8 cellular contexts compared by ENCODE assay signal in the genomic region with DNA sequence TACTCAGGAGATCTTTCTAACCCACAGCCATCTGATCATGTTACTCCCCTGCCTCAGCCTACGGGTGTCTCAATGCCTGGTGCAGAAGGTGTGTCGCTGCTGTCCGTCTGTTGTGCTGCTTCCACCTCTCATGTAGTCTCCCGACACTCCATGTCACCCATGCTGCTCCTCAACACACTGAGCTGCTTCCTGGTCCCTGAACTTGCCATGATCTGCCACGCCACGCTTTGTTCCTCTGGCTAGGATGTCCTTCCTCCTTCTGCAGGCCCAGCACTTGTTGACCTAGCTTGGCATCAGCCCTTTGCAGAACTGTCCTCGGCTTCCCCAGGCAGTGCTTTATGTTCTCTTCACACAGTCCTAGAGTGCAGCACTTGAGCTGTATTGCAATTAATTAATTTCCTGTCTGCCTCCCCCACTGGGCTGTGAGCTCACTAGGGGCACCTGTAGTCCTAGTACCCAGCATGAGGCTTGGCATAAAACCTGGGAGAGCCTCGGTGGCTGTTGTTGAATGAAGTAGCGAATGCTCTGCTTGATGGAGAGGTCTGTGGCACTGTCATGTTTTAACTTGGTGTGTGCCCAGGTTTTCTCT. TPM values are rescaled to one million over a fixed set of nuclear protein-coding genes. Genes with fewer than 3 reads are reported as not detected.
DNase-seq lines count a peak whose midpoint lies in the region; ATAC-seq lines count a peak whose summit lies in the region.

No MANE protein-coding gene starts in this region.

- CTCF ChIA-PET in activated CD4-positive, alpha-beta T cell treated with anti-CD3 and anti-CD28 coated beads for 36 hours (lab: Charles Lee): interaction anchor here (1.0 to 1.3 kb wide), 2 partner anchors 10 to 20 kb away, joined by 3 to 4 read pairs; no protein-coding TSS in a partner anchor

- no peak overlapping the region for H3K4me3 Mint-ChIP-seq in activated CD4-positive, alpha-beta T cell treated with anti-CD3 and anti-CD28 coated beads for 36 hours
- peak overlapping the region; percentile 13 for H3K4me3 Mint-ChIP-seq in dendritic cell treated with granulocyte-macrophage colony-stimulating factor and Interleukin-4, amounts not matched to agents 40 ng/mL and 50 ng/mL, for 4 days

- peaks cover 50% of the 10 kb centered on the region for H3K4me1 Mint-ChIP-seq in activated CD4-positive, alpha-beta T cell treated with anti-CD3 and anti-CD28 coated beads for 36 hours
- peaks cover 58% of the 10 kb centered on the region for H3K4me1 Mint-ChIP-seq in dendritic cell treated with granulocyte-macrophage colony-stimulating factor and Interleukin-4, amounts not matched to agents 40 ng/mL and 50 ng/mL, for 4 days (ENCODE audit: low read depth)

- H3K27me3 Mint-ChIP-seq in activated CD4-positive, alpha-beta T cell treated with anti-CD3 and anti-CD28 coated beads for 36 hours: no peaks in the 10 kb centered on the region
- H3K27me3 Mint-ChIP-seq in dendritic cell treated with granulocyte-macrophage colony-stimulating factor and Interleukin-4, amounts not matched to agents 40 ng/mL and 50 ng/mL, for 4 days: no peaks in the 10 kb centered on the region

- DNase-seq in activated CD4-positive, alpha-beta T cell treated with anti-CD3 and anti-CD28 coated beads for 36 hours: no peak
- no peak for DNase-seq in activated CD4-positive, alpha-beta T cell treated with anti-CD3 and anti-CD28 coated beads for 48 hours
- DNase-seq in NCI-H1417 treated with DMSO at 0.1 percent for 48 hours (lab: John Stamatoyannopoulos, UW) (peak; percentile 6), sciatic nerve (ENCODE audit: low spot score) (no peak), islet precursor cell (no peak), cerebellum (ENCODE audit: low spot score) (no peak)

- H3K9me3 Mint-ChIP-seq in activated CD4-positive, alpha-beta T cell treated with anti-CD3 and anti-CD28 coated beads for 36 hours (ENCODE audit: low read depth): no peaks in the 10 kb centered on the region
- H3K9me3 Mint-ChIP-seq in dendritic cell treated with granulocyte-macrophage colony-stimulating factor and Interleukin-4, amounts not matched to agents 40 ng/mL and 50 ng/mL, for 4 days: no peaks in the 10 kb centered on the region

- H3K27ac Mint-ChIP-seq in activated CD4-positive, alpha-beta T cell treated with anti-CD3 and anti-CD28 coated beads for 36 hours: peak overlapping the region; percentile 23
- peak overlapping the region; percentile 52 for H3K27ac Mint-ChIP-seq in dendritic cell treated with granulocyte-macrophage colony-stimulating factor and Interleukin-4, amounts not matched to agents 40 ng/mL and 50 ng/mL, for 4 days

- no peak for ATAC-seq in activated CD4-positive, alpha-beta T cell treated with anti-CD3 and anti-CD28 coated beads for 36 hours
- ATAC-seq in sciatic nerve: peak; percentile 25
- no peak for ATAC-seq in GM19463 (IDR thresholded peaks at IDR 0.05; ENCODE audit: unreplicated experiment)

- intact Hi-C loops in activated CD4-positive, alpha-beta T cell treated with anti-CD3 and anti-CD28 coated beads for 36 hours (cut with DNase I, micrococcal nuclease): loop anchor here in 1 of 2 experiments (2.0 kb wide), 1 partner anchor 26 kb away; no protein-coding TSS in a partner anchor
- intact Hi-C loops in dendritic cell treated with granulocyte-macrophage colony-stimulating factor and Interleukin-4, amounts not matched to agents 40 ng/mL and 50 ng/mL, for 4 days (cut with micrococcal nuclease): no loop called here
- intact Hi-C loops in sciatic nerve (cut with DNase I): no loop called here

- H3K36me3 Mint-ChIP-seq in activated CD4-positive, alpha-beta T cell treated with anti-CD3 and anti-CD28 coated beads for 36 hours (ENCODE audit: low read depth): peaks cover 40% of the 10 kb centered on the region
- peaks cover 68% of the 10 kb centered on the region for H3K36me3 Mint-ChIP-seq in dendritic cell treated with granulocyte-macrophage colony-stimulating factor and Interleukin-4, amounts not matched to agents 40 ng/mL and 50 ng/mL, for 4 days (ENCODE audit: low read depth)

- POLR2A ChIA-PET in activated CD4-positive, alpha-beta T cell treated with anti-CD3 and anti-CD28 coated beads for 36 hours (lab: Charles Lee): interaction anchor here (0.9 kb wide), 1 partner anchor 10 kb away, joined by 3 read pairs; a partner anchor contains a TSS

RNA-seq across cellular contexts. Expression of a gene that starts 9.5 kb away (rescaled TPM):
- 10 to 100 TPM; 88.6 to 92.8 TPM for total RNA-seq in activated CD4-positive, alpha-beta T cell treated with anti-CD3 and anti-CD28 coated beads for 36 hours
- 55.5 TPM for total RNA-seq in sciatic nerve
- total RNA-seq in cerebellum: 37.6 TPM

RNA-seq across cellular contexts. Expression of a gene that starts 14.5 kb away (rescaled TPM):
- 10 to 100 TPM; 68.0 to 77.7 TPM for total RNA-seq in activated CD4-positive, alpha-beta T cell treated with anti-CD3 and anti-CD28 coated beads for 36 hours
- total RNA-seq in sciatic nerve: 54.6 TPM
- total RNA-seq in cerebellum: 36.9 TPM

RNA-seq across cellular contexts. Expression of a gene that starts 33.5 kb away (rescaled TPM):
- 100 to 1,000 TPM; 146 to 155 TPM for total RNA-seq in activated CD4-positive, alpha-beta T cell treated with anti-CD3 and anti-CD28 coated beads for 36 hours
- total RNA-seq in sciatic nerve (35.3 TPM), cerebellum (23.0 TPM)

RNA-seq across cellular contexts. Expression of a gene that starts 40.5 kb away (rescaled TPM):
- 100 to 1,000 TPM in 1 of 2 experiments, 10 to 100 TPM in 1; 87.2 to 102 TPM for total RNA-seq in activated CD4-positive, alpha-beta T cell treated with anti-CD3 and anti-CD28 coated beads for 36 hours
- 207 TPM for total RNA-seq in sciatic nerve
- total RNA-seq in cerebellum: 84.7 TPM

RNA-seq across cellular contexts. Expression of a gene that starts 58.8 kb away (rescaled TPM):
- total RNA-seq in activated CD4-positive, alpha-beta T cell treated with anti-CD3 and anti-CD28 coated beads for 36 hours: 10 to 100 TPM in 1 of 2 experiments, 1 to 10 TPM in 1; 9.8 to 11.6 TPM
- total RNA-seq in sciatic nerve (31.4 TPM), cerebellum (17.4 TPM)
